21 cellular contexts compared by ENCODE assay signal in genomic region chr1:37944091-37944763, GRCh38. TPM values are rescaled to one million over a fixed set of nuclear protein-coding genes. Genes with fewer than 3 reads are reported as not detected.
DNase-seq lines count a peak whose midpoint lies in the region; ATAC-seq, FAIRE-seq and TF ChIP-seq lines count a peak whose summit lies in the region.
"Had no signal": no experiment of that assay in that cellular context is flagged by ENCODE, and none has a peak within 500 bp of the region (broad histone marks: within the 10 kb centered on the region; RNA-seq: fewer than 3 reads in every experiment).

No MANE protein-coding gene starts in this region.

- no peak overlapping the region for H3K4ac ChIP-seq in mesenchymal stem cell (ENCODE audit: low read depth in 1 of 2, low read length in 2 of 2)

- SMC1A ChIA-PET in GM12878 (lab: Charles Lee; ENCODE audit: uncharacterized antibody, unreplicated experiment): interaction anchor here (1.5 kb wide), 2 partner anchors 17 to 44 kb away, joined by 3 to 4 read pairs; no protein-coding TSS in a partner anchor

- no peak overlapping the region for H2BK12ac ChIP-seq in mesenchymal stem cell (ENCODE audit: low read length in 2 of 2)

- H3K9me3 ChIP-seq in GM12878 (replicated peaks; ENCODE audit: control insufficient read depth, insufficient read depth, low read length) (no peaks in the 10 kb centered on the region; the same call in 2 of the 3 replicates), mesenchymal stem cell (ENCODE audit: control insufficient read depth, low read length) (no peaks in the 10 kb centered on the region), left ventricle myocardium inferior (replicated peaks) (no peaks in the 10 kb centered on the region)
- H3K9me3 ChIP-seq: neutrophil, psoas muscle, transverse colon had no signal

- no peak overlapping the region for H4K8ac ChIP-seq in mesenchymal stem cell (ENCODE audit: low read length)

- H2BK120ac ChIP-seq in mesenchymal stem cell (ENCODE audit: low read depth, low read length): no peak overlapping the region

- H3K9ac ChIP-seq in GM12878 (ENCODE audit: control insufficient read depth, insufficient read depth, low read length) (no peak overlapping the region), mesenchymal stem cell (ENCODE audit: low read length) (peak overlapping the region; percentile 45)

- no peak overlapping the region for H3K14ac ChIP-seq in mesenchymal stem cell (ENCODE audit: low read length in 2 of 2)

- POLR2A ChIA-PET in GM12878 (lab: Charles Lee): interaction anchor here (1.2 kb wide), 1 partner anchor 12 kb away, joined by 13 read pairs; no protein-coding TSS in a partner anchor
- POLR2A ChIA-PET in T-cell (lab: Charles Lee): no interaction called here

- H3K23ac ChIP-seq in mesenchymal stem cell (ENCODE audit: low read length in 2 of 2): no peak overlapping the region

- TSS peak; percentile 43 for BruUV-seq in GM12878 (replicated peaks; lab: Mats Ljungman, UMichigan)

- H3K4me2 ChIP-seq in GM12878 (ENCODE audit: control insufficient read depth, insufficient read depth) (no peak overlapping the region), mesenchymal stem cell (ENCODE audit: low read length, poor library complexity, severe bottlenecking) (no peak overlapping the region)

- peaks cover 5% of the 10 kb centered on the region; the same call in 1 of the 2 replicates for H3K79me2 ChIP-seq in GM12878 (ENCODE audit: control insufficient read depth, insufficient read depth, low read length)

- H3K9me3 Mint-ChIP-seq in HFFc6 (no peaks in the 10 kb centered on the region), T-cell (no peaks in the 10 kb centered on the region)
- H3K9me3 Mint-ChIP-seq: activated naive CD4-positive, alpha-beta T cell treated with anti-CD3 and anti-CD28 coated beads for 36 hours; activated T-cell treated with anti-CD3 and anti-CD28 coated beads, Interleukin-2, amount 50 U/mL, for 4 hours; H9 had no signal

- RAD21 ChIA-PET in GM12878 (lab: Charles Lee; ENCODE audit: unreplicated experiment): no interaction called here

- no peak for FAIRE-seq in GM12878 (lab: Jason Lieb, UNC)

- 84% methylated on average over 4 of the region's 4 CpGs for whole genome bisulfite sequencing in GM12878 (ENCODE audit: insufficient coverage, insufficient replicate concordance, low lambda C conversion rate, missing lambda C conversion rate)
- no CpG with 5 or more reads among the region's 4 CpGs for WGBS in mesenchymal stem cell

- no peak overlapping the region for H3K18ac ChIP-seq in mesenchymal stem cell (ENCODE audit: low read depth in 1 of 2, low read length in 2 of 2)

- no peak overlapping the region for H2AK5ac ChIP-seq in mesenchymal stem cell (ENCODE audit: low read length, severe bottlenecking)

- H3K27me3 Mint-ChIP-seq in HFFc6 (ENCODE audit: insufficient read depth): no peaks in the 10 kb centered on the region; the same call in 1 of the 2 replicates
- no peaks in the 10 kb centered on the region for H3K27me3 Mint-ChIP-seq in T-cell
- H3K27me3 Mint-ChIP-seq: B cell had no signal

- peak overlapping the region; percentile 64 for H3K27ac Mint-ChIP-seq in HFFc6
- H3K27ac Mint-ChIP-seq in T-cell: no peak overlapping the region
- H3K27ac Mint-ChIP-seq: activated naive CD4-positive, alpha-beta T cell treated with anti-CD3 and anti-CD28 coated beads for 36 hours; B cell had no signal

- DNase-seq in EH (ENCODE audit: low read depth): peak; percentile 68
- peak; percentile 25 for DNase-seq in HFFc6
- no peak for DNase-seq in GM12878 (ENCODE audit: low read depth, low spot score)
- DNase-seq in mesenchymal stem cell: peak; percentile 21
- DNase-seq in cerebellum (ENCODE audit: low spot score): no peak
- no peak for DNase-seq in activated T-cell treated with anti-CD3 and anti-CD28 coated beads for 4 hours
- DNase-seq in left ventricle myocardium inferior: no peak
- DNase-seq in T-cell: no peak
- DNase-seq: activated naive CD4-positive, alpha-beta T cell treated with anti-CD3 and anti-CD28 coated beads for 36 hours; activated T-cell treated with anti-CD3 and anti-CD28 coated beads, Interleukin-2, amount 50 U/mL, for 4 hours; dermis blood vessel endothelial cell; DMS53; H9; MM.1S; NCI-H1417 treated with DMSO at 0.1 percent for 48 hours; NCI-H2081 treated with DMSO at 0.1 percent for 48 hours; PC-3; transverse colon had no signal

- H4K20me1 ChIP-seq in GM12878 (ENCODE audit: control insufficient read depth, insufficient read depth): no peaks in the 10 kb centered on the region

- no peaks in the 10 kb centered on the region for H3K27me3 ChIP-seq in GM12878 (replicated peaks in 1 of 2; ENCODE audit: control insufficient read depth in 2 of 2, insufficient read depth in 2 of 2, low read length in 1 of 2)
- H3K27me3 ChIP-seq in mesenchymal stem cell (ENCODE audit: control insufficient read depth in 1 of 2, insufficient read depth in 1 of 2, low read length in 2 of 2): no peaks in the 10 kb centered on the region
- no peaks in the 10 kb centered on the region for H3K27me3 ChIP-seq in left ventricle myocardium inferior (ENCODE audit: low read depth)
- H3K27me3 ChIP-seq: neutrophil, transverse colon had no signal

- no peak overlapping the region for H2BK15ac ChIP-seq in mesenchymal stem cell (ENCODE audit: low read depth, poor library complexity, severe bottlenecking)

- no peak for TF ChIP-seq EP300 in GM12878 (IDR thresholded peaks at IDR 0.05; ENCODE audit: borderline replicate concordance in 1 of 2, control insufficient read depth in 1 of 2, low read depth in 2 of 2, low read length in 2 of 2)

- H3K4me3 Mint-ChIP-seq in HFFc6 (no peak overlapping the region), T-cell (no peak overlapping the region)
- H3K4me3 Mint-ChIP-seq: activated T-cell treated with anti-CD3 and anti-CD28 coated beads, Interleukin-2, amount 50 U/mL, for 4 hours; B cell; H9 had no signal

- H4K91ac ChIP-seq in mesenchymal stem cell (ENCODE audit: low read length): no peak overlapping the region

- H3K4me3 ChIP-seq in GM12878 (no peak overlapping the region), mesenchymal stem cell (ENCODE audit: insufficient read depth in 1 of 2, low read depth in 1 of 2, low read length in 2 of 2) (no peak overlapping the region), left ventricle myocardium inferior (no peak overlapping the region)
- H3K4me3 ChIP-seq: psoas muscle, transverse colon had no signal

- TF ChIP-seq CTCF in HFFc6 (IDR thresholded peaks at IDR 0.05) (no peak), GM12878 (IDR thresholded peaks at IDR 0.05 in 2 of 3, conservative IDR thresholded peaks at IDR 0.05 in 1 of 3; ENCODE audit: control insufficient read depth in 2 of 3, extremely low read depth in 1 of 3, insufficient read depth in 1 of 3, low read depth in 3 of 3, low read length in 3 of 3) (no peak), left ventricle myocardium inferior (IDR thresholded peaks at IDR 0.05; ENCODE audit: borderline replicate concordance) (no peak)

- ATAC-seq in GM12878 (no peak), T-cell (replicated peaks in 1 of 4) (no peak)
- ATAC-seq: activated T-cell treated with anti-CD3 and anti-CD28 coated beads, Interleukin-2, amount 50 U/mL, for 4 hours; PC-3; psoas muscle had no signal

- H3K36me3 Mint-ChIP-seq in HFFc6 (ENCODE audit: low read depth) (peaks cover 11% of the 10 kb centered on the region; the same call in 1 of the 2 replicates), T-cell (peaks cover 3% of the 10 kb centered on the region)

- H3K4me1 Mint-ChIP-seq in HFFc6 (ENCODE audit: low read depth) (peaks cover 41% of the 10 kb centered on the region), T-cell (peaks cover 13 to 15% (median 13%) of the 10 kb centered on the region in 3 donors)

- no peak overlapping the region for H2BK5ac ChIP-seq in mesenchymal stem cell (ENCODE audit: low read depth, low read length, poor library complexity, severe bottlenecking)

- H3K36me3 ChIP-seq in GM12878 (ENCODE audit: control insufficient read depth in 2 of 2, insufficient read depth in 2 of 2, low read length in 1 of 2): no peaks in the 10 kb centered on the region; a peak in 1 of 4 replicates
- peaks cover 42 to 45% of the 10 kb centered on the region in 2 experiments for H3K36me3 ChIP-seq in mesenchymal stem cell (ENCODE audit: control insufficient read depth in 1 of 2, insufficient read depth in 2 of 2, low read depth in 1 of 2, low read length in 2 of 2)
- H3K36me3 ChIP-seq in left ventricle myocardium inferior: peaks cover 53% of the 10 kb centered on the region

- peaks cover 27% of the 10 kb centered on the region for H3K4me1 ChIP-seq in GM12878 (ENCODE audit: control insufficient read depth, insufficient read depth, low read length)
- peaks cover 24% of the 10 kb centered on the region for H3K4me1 ChIP-seq in mesenchymal stem cell (ENCODE audit: control insufficient read depth, insufficient read depth, low read depth, low read length)
- peaks cover 29% of the 10 kb centered on the region for H3K4me1 ChIP-seq in left ventricle myocardium inferior

- no peak for TF ChIP-seq RAD21 in GM12878 (IDR thresholded peaks at IDR 0.05; ENCODE audit: insufficient read depth, low read depth, low read length)

- H2AFZ ChIP-seq in GM12878 (ENCODE audit: control insufficient read depth, low read depth, low read length) (no peak overlapping the region), mesenchymal stem cell (ENCODE audit: low read depth, low read length) (no peak overlapping the region)

- H3K27ac ChIP-seq in GM12878 (ENCODE audit: control insufficient read depth, insufficient read depth) (no peak overlapping the region), mesenchymal stem cell (ENCODE audit: low read length, poor library complexity, severe bottlenecking) (peak overlapping the region; percentile 49), left ventricle myocardium inferior (replicated peaks) (no peak overlapping the region)
- H3K27ac ChIP-seq: neutrophil, transverse colon had no signal

- in situ Hi-C loops in GM12878 (cut with MboI): no loop called here

- intact Hi-C loops in GM12878 (cut with micrococcal nuclease; ENCODE audit: unreplicated experiment) (no loop called here), left ventricle myocardium inferior (cut with micrococcal nuclease) (no loop called here)

- peaks cover 18% of the 10 kb centered on the region for H3K79me1 ChIP-seq in mesenchymal stem cell (replicated peaks; ENCODE audit: low read length, poor library complexity, severe bottlenecking)

- no peak for TF ChIP-seq POLR2A in GM12878 (IDR thresholded peaks at IDR 0.05; ENCODE audit: low read depth, low read length)

- CTCF ChIA-PET in GM12878 (lab: Yijun Ruan, JAX): interaction anchor here (1.0 kb wide), 2 partner anchors 48 to 57 kb away, joined by 3 to 4 read pairs; no protein-coding TSS in a partner anchor
- CTCF ChIA-PET in T-cell (lab: Charles Lee): no interaction called here

RNA-seq across cellular contexts. Expression of gene INPP5B, which starts 2.6 kb away (rescaled TPM):
- 10 to 100 TPM in 4 of 6 experiments, 1 to 10 TPM in 2; 9.6 to 16.0 (median 12.7) TPM for total RNA-seq in HFFc6 (2021; fragmentation: NEBNext Ultra II Directional; extraction: Animal tissue kit (Norgen Biotek cat#: 25700))
- 129 and 133 TPM in 2 replicates for total RNA-seq in GM12878 (2013; cell fraction: nucleolus; rRNA removed)
- total RNA-seq in GM12878 (2014; rRNA removed) (38.5 and 46.2 TPM in 2 replicates), GM12878 (2014; rRNA removed; fragmentation: Illumina TruSeq; extraction: Trizol) (28.8 and 28.9 TPM in 2 replicates), GM12878 (2021) (32.0 and 32.6 TPM in 2 replicates), cerebellum (17.7 TPM), left ventricle myocardium inferior (10.9 TPM), T-cell (10 to 100 TPM; 27.9 to 35.8 (median 30.9) TPM)
- 16.3 TPM for polyA plus RNA-seq in GM12878 (2011; ENCODE audit: low read depth)
- polyA plus RNA-seq in GM12878 (2011; rRNA removed) (45.0 and 54.4 TPM in 2 replicates), GM12878 (2014; fragmentation: Illumina TruSeq; extraction: Trizol) (25.0 and 27.1 TPM in 2 replicates), GM12878 (2014; fragmentation: Nextera tagmentation; extraction: Ambion mirVana) (10 to 100 TPM; 10.9 to 14.6 TPM), GM12878 (2014; rRNA removed) (27.8 and 29.7 TPM in 2 replicates), GM12878 (2016; fragmentation: Nextera tagmentation; extraction: Ambion mirVana) (10 to 100 TPM; 18.3 to 22.2 TPM)
- polyA plus RNA-seq in GM12878 (2011; cell fraction: cytosol; rRNA removed): 43.4 and 43.6 TPM in 2 replicates
- 73.7 and 81.6 TPM in 2 replicates for polyA plus RNA-seq in GM12878 (2011; cell fraction: nucleus; rRNA removed)
- polyA plus RNA-seq in GM12878 (2012): 17.4 and 21.7 TPM in 2 replicates
- 50.5 and 57.4 TPM in 2 replicates for polyA minus RNA-seq in GM12878 (2011; rRNA and poly(A)+ RNA removed)
- polyA minus RNA-seq in GM12878 (2011; cell fraction: cytosol; rRNA and poly(A)+ RNA removed): 16.6 and 20.0 TPM in 2 replicates
- 32.5 and 63.1 TPM in 2 replicates for polyA minus RNA-seq in GM12878 (2011; cell fraction: nucleus; rRNA and poly(A)+ RNA removed)
- polyA plus RNA-seq in mesenchymal stem cell (2013, experiment 1 of 2): 9.4 TPM
- 9.0 TPM for polyA plus RNA-seq in mesenchymal stem cell (2013, experiment 2 of 2)

RNA-seq across cellular contexts. Expression of gene SF3A3, which starts 45.6 kb away (rescaled TPM):
- 10 to 100 TPM; 71.6 to 91.6 (median 81.3) TPM for total RNA-seq in HFFc6 (2021; fragmentation: NEBNext Ultra II Directional; extraction: Animal tissue kit (Norgen Biotek cat#: 25700))
- 53.4 and 56.6 TPM in 2 replicates for total RNA-seq in GM12878 (2013; cell fraction: nucleolus; rRNA removed)
- total RNA-seq in GM12878 (2014; rRNA removed) (83.7 and 106 TPM in 2 replicates), GM12878 (2014; rRNA removed; fragmentation: Illumina TruSeq; extraction: Trizol) (164 and 165 TPM in 2 replicates), GM12878 (2021) (72.3 and 78.9 TPM in 2 replicates), cerebellum (51.5 TPM), left ventricle myocardium inferior (29.5 TPM), T-cell (10 to 100 TPM; 45.2 to 69.9 (median 53.0) TPM)
- 62.9 TPM for polyA plus RNA-seq in GM12878 (2011; ENCODE audit: low read depth)
- polyA plus RNA-seq in GM12878 (2011; rRNA removed) (76.5 and 110 TPM in 2 replicates), GM12878 (2014; fragmentation: Illumina TruSeq; extraction: Trizol) (170 and 185 TPM in 2 replicates), GM12878 (2014; fragmentation: Nextera tagmentation; extraction: Ambion mirVana) (100 to 1,000 TPM in 1 of 2 experiments, 10 to 100 TPM in 1; 86.0 to 133 TPM), GM12878 (2014; rRNA removed) (74.4 and 98.3 TPM in 2 replicates), GM12878 (2016; fragmentation: Nextera tagmentation; extraction: Ambion mirVana) (100 to 1,000 TPM; 154 to 155 TPM)
- polyA plus RNA-seq in GM12878 (2011; cell fraction: cytosol; rRNA removed): 39.0 TPM in 2 replicates
- 40.8 and 53.3 TPM in 2 replicates for polyA plus RNA-seq in GM12878 (2011; cell fraction: nucleus; rRNA removed)
- polyA plus RNA-seq in GM12878 (2012): 48.6 and 66.5 TPM in 2 replicates
- 42.9 and 53.5 TPM in 2 replicates for polyA minus RNA-seq in GM12878 (2011; rRNA and poly(A)+ RNA removed)
- polyA minus RNA-seq in GM12878 (2011; cell fraction: cytosol; rRNA and poly(A)+ RNA removed): 31.5 and 45.2 TPM in 2 replicates
- polyA minus RNA-seq in GM12878 (2011; cell fraction: nucleus; rRNA and poly(A)+ RNA removed): 14.7 and 25.3 TPM in 2 replicates
- 34.6 TPM for polyA plus RNA-seq in mesenchymal stem cell (2013, experiment 1 of 2)
- 33.6 TPM for polyA plus RNA-seq in mesenchymal stem cell (2013, experiment 2 of 2)

Comparison
In these comparisons a context has a peak if more than half of its experiments do, and no peak if none do; other contexts are left out.
1. DNase-seq: peak in EH (single experiment), HFFc6 (single experiment) and mesenchymal stem cell (single experiment); none in GM12878 (single experiment), cerebellum (single experiment), activated T-cell treated with anti-CD3 and anti-CD28 coated beads for 4 hours (single experiment), left ventricle myocardium inferior (single experiment) and T-cell (0 of 34).